ENCODE assay signal across 11 cellular contexts in the genomic region with DNA sequence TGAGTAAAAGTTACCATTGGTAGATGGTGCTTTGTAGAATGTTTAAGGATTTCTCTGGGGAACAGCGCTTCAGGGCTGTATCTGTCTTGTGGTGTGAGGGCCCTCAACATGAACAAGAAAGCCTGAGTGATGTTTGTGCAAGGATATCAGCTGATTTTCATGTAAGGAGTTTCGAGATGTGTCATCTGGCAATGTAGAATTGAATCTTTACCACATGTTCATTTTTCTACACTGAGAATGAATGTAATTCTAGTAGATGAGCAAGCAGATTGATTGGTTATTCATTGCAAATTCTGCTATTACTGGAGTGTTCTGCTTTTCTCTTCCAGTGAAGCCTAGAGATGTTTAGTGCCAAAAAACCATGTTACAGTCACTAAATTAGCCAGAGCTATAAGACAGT.
DNase-seq lines count a peak whose midpoint lies in the region; ATAC-seq and TF ChIP-seq lines count a peak whose summit lies in the region.
"Had no signal": no experiment of that assay in that cellular context is flagged by ENCODE, and none has a peak within 500 bp of the region (broad histone marks: within the 10 kb centered on the region; RNA-seq: fewer than 3 reads in every experiment).

No MANE protein-coding gene starts in this region.

- POLR2A ChIA-PET in PC-3 (lab: Charles Lee; ENCODE audit: unreplicated experiment), result no interaction called here

- H3F3A ChIP-seq in PC-3 (ENCODE audit: low read length, unreplicated experiment), result no peaks in the 10 kb centered on the region

- no peak overlapping the region for H3K4ac ChIP-seq in H9 (ENCODE audit: low read depth, low read length)

- H3K27me3 ChIP-seq in PC-3 (ENCODE audit: low read length), result no peaks in the 10 kb centered on the region
- H3K27me3 ChIP-seq in H9 (ENCODE audit: insufficient read depth, low read length), result no peaks in the 10 kb centered on the region
- H3K27me3 ChIP-seq: ascending aorta had no signal

- H2BK20ac ChIP-seq in H9 (ENCODE audit: low read depth, low read length, poor library complexity, severe bottlenecking), result no peak overlapping the region

- in situ Hi-C loops in GM13976 (cut with MboI; ENCODE audit: low sequenced_read_pairs, unreplicated experiment), result no loop called here

- H3K36me3 Mint-ChIP-seq in dendritic cell treated with granulocyte-macrophage colony-stimulating factor and Interleukin-4, amounts not matched to agents 40 ng/mL and 50 ng/mL, for 4 days (ENCODE audit: low read depth), result no peaks in the 10 kb centered on the region
- H3K36me3 Mint-ChIP-seq in H9 (ENCODE audit: insufficient read depth in 1 of 3, low read depth in 3 of 3), result no peaks in the 10 kb centered on the region; a peak in 1 of 7 replicates

- no peak overlapping the region for H2BK12ac ChIP-seq in H9 (ENCODE audit: insufficient read length, low read depth, low read length)

- no peaks in the 10 kb centered on the region for H3K23me2 ChIP-seq in H9 (ENCODE audit: insufficient read length, low read depth, low read length, poor library complexity, severe bottlenecking)

- no peak overlapping the region for H4K8ac ChIP-seq in H9 (replicated peaks; ENCODE audit: insufficient read length, low read depth, low read length)

- no peak overlapping the region for H3T11ph ChIP-seq in H9 (ENCODE audit: low read length)

- H3K36me3 ChIP-seq in PC-3 (ENCODE audit: low read depth, low read length), result no peaks in the 10 kb centered on the region
- H3K36me3 ChIP-seq: ascending aorta had no signal

- H3K79me2 ChIP-seq in PC-3 (ENCODE audit: low read length) (no peaks in the 10 kb centered on the region), H9 (ENCODE audit: insufficient read depth, low read length) (no peaks in the 10 kb centered on the region)

- no peak overlapping the region for H3K56ac ChIP-seq in H9 (ENCODE audit: insufficient read length, low read depth, low read length)

- no TSS peak for BruUV-seq in PC-3 (replicated peaks; lab: Mats Ljungman, UMichigan)

- peaks cover 22% of the 10 kb centered on the region for H3K4me1 Mint-ChIP-seq in dendritic cell treated with granulocyte-macrophage colony-stimulating factor and Interleukin-4, amounts not matched to agents 40 ng/mL and 50 ng/mL, for 4 days (ENCODE audit: low read depth)
- no peaks in the 10 kb centered on the region; a peak in 1 of 4 replicates for H3K4me1 Mint-ChIP-seq in H9

- no peaks in the 10 kb centered on the region for H4K20me1 ChIP-seq in PC-3 (ENCODE audit: low read length)
- no peaks in the 10 kb centered on the region for H4K20me1 ChIP-seq in H9 (ENCODE audit: control insufficient read depth, insufficient read depth, insufficient read length)

- H2BK5ac ChIP-seq in H9 (ENCODE audit: insufficient read length, low read length), result no peak overlapping the region

- no peak overlapping the region for H3K14ac ChIP-seq in H9 (ENCODE audit: insufficient read depth, low read length)

- H2BK120ac ChIP-seq in H9 (ENCODE audit: low read depth, low read length, poor library complexity, severe bottlenecking), result no peak overlapping the region

- H3K9me3 ChIP-seq in PC-3 (ENCODE audit: low read length) (no peaks in the 10 kb centered on the region), H9 (ENCODE audit: control insufficient read depth, low read depth, low read length) (no peaks in the 10 kb centered on the region)
- H3K9me3 ChIP-seq: ascending aorta had no signal

- no peak overlapping the region for H3K23ac ChIP-seq in H9 (ENCODE audit: insufficient read length, low read depth, low read length)

- H3K27me3 Mint-ChIP-seq in dendritic cell treated with granulocyte-macrophage colony-stimulating factor and Interleukin-4, amounts not matched to agents 40 ng/mL and 50 ng/mL, for 4 days, result no peaks in the 10 kb centered on the region
- H3K27me3 Mint-ChIP-seq in H9 (ENCODE audit: low read depth), result no peaks in the 10 kb centered on the region
- H3K27me3 Mint-ChIP-seq: T-helper 17 cell had no signal

- no peak overlapping the region for H3K18ac ChIP-seq in H9 (ENCODE audit: insufficient read length, low read depth, low read length)

- H4K5ac ChIP-seq in H9 (ENCODE audit: insufficient read length, low read depth, low read length), result no peak overlapping the region

- ATAC-seq in GM19452 (IDR thresholded peaks at IDR 0.05; ENCODE audit: unreplicated experiment), result peak; percentile 96
- peak; percentile 93 for ATAC-seq in HG03060 (IDR thresholded peaks at IDR 0.05; ENCODE audit: low read depth, unreplicated experiment)
- no peak for ATAC-seq in PC-3
- ATAC-seq: T-helper 17 cell had no signal

- H2AFZ ChIP-seq in PC-3 (ENCODE audit: low read length), result no peak overlapping the region
- H2AFZ ChIP-seq in H9 (ENCODE audit: low read length), result no peak overlapping the region

- no peaks in the 10 kb centered on the region for H3K9me2 ChIP-seq in PC-3 (replicated peaks; ENCODE audit: low read length)

- no peak overlapping the region for H4K91ac ChIP-seq in H9 (ENCODE audit: insufficient read length, low read depth, low read length)

- DNase-seq in GM13976 (ENCODE audit: low spot score), result peak; percentile 46
- DNase-seq in GM19240 (ENCODE audit: insufficient read length, low spot score), result no peak
- no peak for DNase-seq in PC-3
- no peak for DNase-seq in H9
- DNase-seq in NCI-H2081 (lab: John Stamatoyannopoulos, UW), result no peak
- DNase-seq: stimulated activated CD4-positive, alpha-beta T cell treated with anti-CD3 and anti-CD28 coated beads, Interleukin-12 subunit alpha, Interleukin-12 subunit beta, amount 100 ng/mL, for 4 hours; T-helper 17 cell had no signal

- H3K4me1 ChIP-seq in PC-3 (ENCODE audit: insufficient read depth, low read length) (no peaks in the 10 kb centered on the region), H9 (ENCODE audit: insufficient read depth, low read length) (no peaks in the 10 kb centered on the region)

- no peaks in the 10 kb centered on the region for H3K79me1 ChIP-seq in H9 (ENCODE audit: insufficient read depth, low read depth, low read length, poor library complexity, severe bottlenecking)

- H3K9ac ChIP-seq in PC-3 (ENCODE audit: low read length) (no peak overlapping the region), H9 (ENCODE audit: extremely low read depth, insufficient read length, low read length) (no peak overlapping the region)

- H3K9me3 Mint-ChIP-seq in dendritic cell treated with granulocyte-macrophage colony-stimulating factor and Interleukin-4, amounts not matched to agents 40 ng/mL and 50 ng/mL, for 4 days, result no peaks in the 10 kb centered on the region
- no peaks in the 10 kb centered on the region; a peak in 1 of 5 replicates for H3K9me3 Mint-ChIP-seq in H9

- CTCF ChIA-PET in PC-3 (lab: Charles Lee), result no interaction called here

- no peak overlapping the region for H2AK5ac ChIP-seq in H9 (ENCODE audit: insufficient read length, low read length)

- intact Hi-C loops in dendritic cell treated with granulocyte-macrophage colony-stimulating factor and Interleukin-4, amounts not matched to agents 40 ng/mL and 50 ng/mL, for 4 days (cut with micrococcal nuclease), result loop anchor here (10.0 kb wide), 1 partner anchor 74 kb away; no protein-coding TSS in a partner anchor
- intact Hi-C loops in PC-3 (cut with micrococcal nuclease), result no loop called here

- no peak overlapping the region for H2BK15ac ChIP-seq in H9 (ENCODE audit: low read depth, low read length)

- H3K4me2 ChIP-seq in PC-3 (ENCODE audit: low read length) (no peak overlapping the region), H9 (ENCODE audit: insufficient read depth, insufficient read length, low read length) (no peak overlapping the region)

- H3K27ac ChIP-seq in PC-3 (ENCODE audit: low read length) (no peak overlapping the region), H9 (ENCODE audit: insufficient read length, low read depth, low read length) (no peak overlapping the region)

- H3K27ac Mint-ChIP-seq in dendritic cell treated with granulocyte-macrophage colony-stimulating factor and Interleukin-4, amounts not matched to agents 40 ng/mL and 50 ng/mL, for 4 days, result peak overlapping the region; percentile 70
- H3K27ac Mint-ChIP-seq in H9, result no peak overlapping the region
- H3K27ac Mint-ChIP-seq: T-helper 17 cell had no signal

- WGBS in H9 (ENCODE audit: extremely low coverage, insufficient read length, low lambda C conversion rate), result no CpG with 5 or more reads among the region's 2 CpGs

- no peak overlapping the region for H3K4me3 ChIP-seq in PC-3 (ENCODE audit: low read length)
- H3K4me3 ChIP-seq: ascending aorta had no signal

- H3K4me3 Mint-ChIP-seq in dendritic cell treated with granulocyte-macrophage colony-stimulating factor and Interleukin-4, amounts not matched to agents 40 ng/mL and 50 ng/mL, for 4 days, result no peak overlapping the region
- no peak overlapping the region for H3K4me3 Mint-ChIP-seq in H9
- H3K4me3 Mint-ChIP-seq: T-helper 17 cell had no signal

- TF ChIP-seq CTCF in GM13976 (IDR thresholded peaks at IDR 0.05; ENCODE audit: borderline replicate concordance, control extremely low read depth, extremely low read depth, insufficient read depth, missing control alignments) (no peak), PC-3 (conservative IDR thresholded peaks at IDR 0.05; ENCODE audit: low read depth, low read length) (no peak), H9 (conservative IDR thresholded peaks at IDR 0.05) (no peak)
